ENCODE assay signal across 1 cellular context in the genomic region with DNA sequence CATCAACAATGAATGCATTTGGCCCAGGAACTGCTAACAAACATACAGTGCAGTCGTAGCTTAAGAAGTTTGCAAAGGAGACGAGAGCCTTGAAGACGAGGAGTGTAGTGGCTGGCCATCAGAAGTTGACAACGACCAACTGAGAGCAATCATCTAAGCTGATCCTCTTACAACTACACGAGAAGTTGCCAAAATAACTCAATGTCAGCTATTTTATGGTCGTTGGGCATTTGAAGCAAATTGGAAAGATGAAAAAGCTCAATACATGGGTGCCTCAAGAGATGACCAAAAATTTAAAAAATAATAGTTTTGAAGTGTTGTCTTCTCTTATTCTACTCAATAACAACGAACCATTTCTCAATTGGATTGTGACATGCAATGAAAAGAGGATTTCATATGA.
TF ChIP-seq lines count a peak whose summit lies in the region.

No MANE protein-coding gene starts in this region.

TF ChIP-seq in HepG2, 621 proteins besides CTCF, POLR2A, EP300 and RAD21 (continued from another document):
- no peak for TF ChIP-seq ZC3H4 (CRISPR knock-in tag; IDR thresholded peaks at IDR 0.05; ENCODE audit: borderline replicate concordance)
- TF ChIP-seq BRD4 (CRISPR knock-in tag; IDR thresholded peaks at IDR 0.05) = no peak
- TF ChIP-seq ZNF891 (CRISPR knock-in tag; IDR thresholded peaks at IDR 0.05) = no peak
- no peak for TF ChIP-seq ZNF772 (CRISPR knock-in tag; IDR thresholded peaks at IDR 0.05)
